ENCODE assay signal across 9 cellular contexts in genomic region chr15:90666135-90666909, GRCh38. TPM values are rescaled to one million over a fixed set of nuclear protein-coding genes. Genes with fewer than 3 reads are reported as not detected.
DNase-seq lines count a peak whose midpoint lies in the region; ATAC-seq and TF ChIP-seq lines count a peak whose summit lies in the region.
"Had no signal": no experiment of that assay in that cellular context is flagged by ENCODE, and none has a peak within 500 bp of the region (broad histone marks: within the 10 kb centered on the region; RNA-seq: fewer than 3 reads in every experiment).

No MANE protein-coding gene starts in this region.

- DNase-seq in left ventricle myocardium inferior (no peak), cardiac septum (ENCODE audit: low spot score) (no peak), adipocyte (ENCODE audit: low read depth) (no peak), memory B cell (ENCODE audit: low spot score in 2 of 2) (no peak), vagina (ENCODE audit: extremely low spot score in 2 of 2) (no peak), DMS 273 treated with DMSO at 0.1 percent for 48 hours (lab: John Stamatoyannopoulos, UW) (no peak), HUDEP-2 (lab: John Stamatoyannopoulos, UW; ENCODE audit: unreplicated experiment in 76 of 76) (no peak), NCI-H1048 (lab: John Stamatoyannopoulos, UW) (no peak)
- DNase-seq: NCI-H1694 treated with DMSO at 0.1 percent for 48 hours had no signal

- peak overlapping the region; percentile 86 for H3K4me3 ChIP-seq in left ventricle myocardium inferior
- peak overlapping the region; percentile 89 for H3K4me3 ChIP-seq in adipocyte (ENCODE audit: low read length)
- H3K4me3 ChIP-seq in vagina = peak overlapping the region; percentile 52 to 71

- TF ChIP-seq POLR2A in vagina (IDR thresholded peaks at IDR 0.05) = no peak

- H3K27ac Mint-ChIP-seq in memory B cell = no peak overlapping the region

- intact Hi-C loops in left ventricle myocardium inferior (cut with micrococcal nuclease) (no loop called here), cardiac septum (cut with DNase I) (no loop called here), vagina (cut with DNase I) (no loop called here)

- H3K27ac ChIP-seq in left ventricle myocardium inferior (replicated peaks) = peak overlapping the region; percentile 90
- H3K27ac ChIP-seq in vagina = peak overlapping the region; percentile 85

- peaks cover 21% of the 10 kb centered on the region for H3K27me3 Mint-ChIP-seq in memory B cell

- no peak for ATAC-seq in memory B cell (ENCODE audit: low read depth)

- H3K9me3 ChIP-seq in left ventricle myocardium inferior (replicated peaks) = no peaks in the 10 kb centered on the region
- no peaks in the 10 kb centered on the region for H3K9me3 ChIP-seq in adipocyte (ENCODE audit: control insufficient read depth, low read length)
- H3K9me3 ChIP-seq in vagina = no peaks in the 10 kb centered on the region

- H3K9ac ChIP-seq in adipocyte (ENCODE audit: low read length) = peak overlapping the region; percentile 93

- H3K36me3 ChIP-seq in left ventricle myocardium inferior (no peaks in the 10 kb centered on the region), adipocyte (ENCODE audit: control insufficient read depth, insufficient read depth, low read length, severe bottlenecking) (no peaks in the 10 kb centered on the region), vagina (no peaks in the 10 kb centered on the region)

- H3K9me3 Mint-ChIP-seq in memory B cell = no peaks in the 10 kb centered on the region

- TF ChIP-seq CTCF in left ventricle myocardium inferior (IDR thresholded peaks at IDR 0.05; ENCODE audit: borderline replicate concordance) (no peak), vagina (IDR thresholded peaks at IDR 0.05) (no peak)

- H3K36me3 Mint-ChIP-seq in memory B cell = no peaks in the 10 kb centered on the region

- H3K27me3 ChIP-seq in left ventricle myocardium inferior (ENCODE audit: low read depth) = no peaks in the 10 kb centered on the region
- no peaks in the 10 kb centered on the region for H3K27me3 ChIP-seq in adipocyte (replicated peaks; ENCODE audit: control insufficient read depth, insufficient read depth, low read length)
- H3K27me3 ChIP-seq in vagina = no peaks in the 10 kb centered on the region

- H3K4me3 Mint-ChIP-seq in memory B cell = peak overlapping the region; percentile 84

- H3K4me1 ChIP-seq in left ventricle myocardium inferior = peaks cover 20% of the 10 kb centered on the region
- H3K4me1 ChIP-seq in adipocyte (ENCODE audit: control insufficient read depth, insufficient read depth, low read length) = peaks cover 20% of the 10 kb centered on the region
- H3K4me1 ChIP-seq in vagina = peaks cover 11% of the 10 kb centered on the region

- peaks cover 24% of the 10 kb centered on the region for H3K4me1 Mint-ChIP-seq in memory B cell

RNA-seq across cellular contexts. Expression of gene BLM, which starts 50.8 kb away (rescaled TPM):
- total RNA-seq in left ventricle myocardium inferior (26.2 TPM), cardiac septum (0.75 TPM), vagina (1.7 TPM)

Comparison
In these comparisons a context has a peak if more than half of its experiments do, and no peak if none do; other contexts are left out.
1. RNA of gene BLM, which starts 50.8 kb away (total RNA-seq): 26.2 TPM in left ventricle myocardium inferior (single experiment); 1.7 TPM in vagina (single experiment) and 0.75 TPM in cardiac septum (single experiment); every median in the first group is over 10 times any median in the second.
2. Peak in every context shown above with its lines, with median percentiles within 50 percentile points of each other: H3K4me3 ChIP-seq.